23 cellular contexts compared by ENCODE assay signal in the genomic region with DNA sequence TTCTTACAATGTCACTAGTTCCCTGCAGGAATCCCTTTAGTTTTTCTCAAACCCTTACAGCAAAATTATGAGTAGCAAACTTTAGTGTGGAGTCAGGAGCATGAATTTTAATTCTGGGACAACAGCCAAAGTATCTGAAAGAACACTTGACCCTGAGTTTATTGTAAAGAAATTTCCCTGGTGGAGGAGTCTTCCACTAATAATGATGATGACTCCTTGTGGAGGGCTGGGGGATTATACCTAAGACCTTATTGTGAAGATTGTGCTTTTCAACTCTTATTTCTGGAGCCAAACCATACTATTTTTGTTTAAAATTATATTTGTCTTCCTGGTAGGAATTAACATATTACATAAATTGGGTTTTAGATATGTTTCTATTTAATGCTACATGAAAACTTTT.
A peak's percentile ranks its signal among the peaks of the same experiment; 100 is the strongest.
DNase-seq lines count a peak whose midpoint lies in the region; ATAC-seq and TF ChIP-seq lines count a peak whose summit lies in the region.
"Had no signal": no experiment of that assay in that cellular context is flagged by ENCODE, and none has a peak within 500 bp of the region (broad histone marks: within the 10 kb centered on the region; RNA-seq: fewer than 3 reads in every experiment).

No MANE protein-coding gene starts in this region.

- H3K4me3 ChIP-seq in AG04450 (ENCODE audit: low read depth, low read length) (no peak overlapping the region), GM06990 (replicated peaks; ENCODE audit: low read depth, low read length) (no peak overlapping the region), fibroblast of villous mesenchyme (ENCODE audit: low read depth, low read length) (no peak overlapping the region), right lobe of liver (no peak overlapping the region)
- H3K4me3 ChIP-seq: heart left ventricle, psoas muscle, spleen had no signal

- intact Hi-C loops in right lobe of liver (cut with DNase I): no loop called here

- POLR2A ChIA-PET in AG04450 (lab: Yijun Ruan, JAX): no interaction called here
- POLR2A ChIA-PET in RWPE1 (lab: Yijun Ruan, JAX; ENCODE audit: low non-redundant PET): no interaction called here

- no peak for ATAC-seq in right lobe of liver
- ATAC-seq: activated naive CD8-positive, alpha-beta T cell treated with anti-CD3 and anti-CD28 coated beads, Interleukin-2, amount 50 U/mL, for 24 hours; CD8-positive, alpha-beta T cell; heart left ventricle; natural killer cell; psoas muscle; T-cell had no signal

- no peaks in the 10 kb centered on the region for H3K4me1 ChIP-seq in right lobe of liver
- H3K4me1 ChIP-seq: psoas muscle, spleen had no signal

- TF ChIP-seq CTCF in AG04450 (IDR thresholded peaks at IDR 0.05; ENCODE audit: low read depth, low read length): peak; percentile 28
- TF ChIP-seq CTCF in GM06990 (IDR thresholded peaks at IDR 0.05; ENCODE audit: insufficient read depth, low read length, poor library complexity, severe bottlenecking): peak; percentile 15
- TF ChIP-seq CTCF in RWPE1 (conservative IDR thresholded peaks at IDR 0.05; ENCODE audit: low read depth): no peak
- peak; percentile 13 for TF ChIP-seq CTCF in fibroblast of villous mesenchyme (IDR thresholded peaks at IDR 0.05; ENCODE audit: insufficient read depth, low read depth, low read length)
- no peak for TF ChIP-seq CTCF in right lobe of liver (IDR thresholded peaks at IDR 0.05)

- DNase-seq in AG04450 (ENCODE audit: low read depth, low spot score) (no peak), GM06990 (ENCODE audit: extremely low read depth, insufficient read length) (no peak), RWPE1 (ENCODE audit: low spot score) (peak; percentile 36), fibroblast of villous mesenchyme (ENCODE audit: low read depth) (no peak), cortex of kidney (lab: John Stamatoyannopoulos, UW) (no peak), right lobe of liver (no peak), HK-2 (ENCODE audit: unreplicated experiment) (no peak)
- no peak for DNase-seq in activated CD8-positive, alpha-beta memory T cell treated with anti-CD3 and anti-CD28 coated beads, Interleukin-2, amount 50 U/mL, for 48 hours
- DNase-seq: activated naive CD8-positive, alpha-beta T cell treated with anti-CD3 and anti-CD28 coated beads, Interleukin-2, amount 50 U/mL, for 24 hours; CD8-positive, alpha-beta T cell; central memory CD4-positive, alpha-beta T cell; effector CD8-positive, alpha-beta T cell; EL; HCEC 1CT; heart left ventricle; natural killer cell; NCI-H1417; NCI-H345; psoas muscle; Right ventricle myocardium superior; spleen; stimulated activated CD8-positive, alpha-beta memory T cell treated with anti-CD3 and anti-CD28 coated beads, Interleukin-4, amount 100 ng/mL, for 48 hours; T-cell had no signal

- TF ChIP-seq POLR2A in right lobe of liver (IDR thresholded peaks at IDR 0.05): no peak

- H3K36me3 ChIP-seq in GM06990 (ENCODE audit: control insufficient read depth, insufficient read depth, low read length) (no peaks in the 10 kb centered on the region), right lobe of liver (no peaks in the 10 kb centered on the region)
- H3K36me3 ChIP-seq: heart left ventricle, spleen had no signal

- no peak overlapping the region for H3K27ac ChIP-seq in AG04450 (ENCODE audit: low read depth, low read length)
- H3K27ac ChIP-seq in RWPE1: no peak overlapping the region
- H3K27ac ChIP-seq in right lobe of liver: no peak overlapping the region
- H3K27ac ChIP-seq: heart left ventricle, psoas muscle, spleen had no signal

- CTCF ChIA-PET in AG04450 (lab: Charles Lee) (interaction anchor here (1.2 to 1.3 kb wide), 2 partner anchors 14 to 418 kb away, joined by 3 to 5 read pairs; no protein-coding TSS in a partner anchor), RWPE1 (lab: Yijun Ruan, JAX) (interaction anchor here (0.8 kb wide), 1 partner anchor 486 kb away, joined by 6 read pairs; no protein-coding TSS in a partner anchor)

- H3K27me3 ChIP-seq in AG04450 (ENCODE audit: control insufficient read depth, insufficient read depth, low read length) (no peaks in the 10 kb centered on the region), GM06990 (replicated peaks; ENCODE audit: control insufficient read depth, insufficient read depth, low read length) (no peaks in the 10 kb centered on the region), right lobe of liver (peaks cover 0 to 10% of the 10 kb centered on the region in 2 donors)

- H3K9me3 ChIP-seq in AG04450 (ENCODE audit: control insufficient read depth, insufficient read depth, low read length) (no peaks in the 10 kb centered on the region), right lobe of liver (no peaks in the 10 kb centered on the region)
- H3K9me3 ChIP-seq: heart left ventricle, psoas muscle, spleen had no signal

Comparison
In these comparisons a context has a peak if more than half of its experiments do, and no peak if none do; other contexts are left out.
1. CTCF ChIP-seq: peak in AG04450 (single experiment), GM06990 (single experiment) and fibroblast of villous mesenchyme (single experiment); none in RWPE1 (single experiment) and right lobe of liver (0 of 4).